In the genomic region with DNA sequence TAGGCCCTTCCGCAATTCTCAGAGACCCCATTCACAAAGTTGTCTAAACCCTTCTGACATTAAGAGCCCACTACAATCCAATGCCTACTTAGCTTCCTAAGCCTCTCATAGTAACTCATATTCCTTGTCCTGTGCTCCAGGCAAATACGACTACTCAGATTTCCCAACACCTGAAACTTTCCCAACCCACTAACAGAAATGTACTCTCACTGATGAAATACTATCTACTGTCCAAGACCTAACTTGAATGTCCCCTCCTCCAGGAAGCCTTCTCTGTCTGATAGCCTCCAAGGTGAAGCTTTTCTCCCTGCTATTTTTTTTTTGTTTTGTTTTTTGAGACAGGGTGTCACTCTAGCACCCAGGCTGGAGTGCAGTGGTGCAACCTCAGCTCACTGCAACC, we compare ENCODE assay signal across 1 cellular context.
TF ChIP-seq lines count a peak whose summit lies in the region.

No MANE protein-coding gene starts in this region.

TF ChIP-seq in K562, 482 proteins besides CTCF, POLR2A, EP300 and RAD21 (continued from another document):
- no peak for TF ChIP-seq PCBP2 (IDR thresholded peaks at IDR 0.05; ENCODE audit: low read depth, low read length, poor library complexity, severe bottlenecking)
